9 cellular contexts compared by ENCODE assay signal in genomic region chr17:1229891-1230571, GRCh38. TPM values are rescaled to one million over a fixed set of nuclear protein-coding genes. Genes with fewer than 3 reads are reported as not detected.
A peak's percentile ranks its signal among the peaks of the same experiment; 100 is the strongest.
DNase-seq lines count a peak whose midpoint lies in the region; ATAC-seq and TF ChIP-seq lines count a peak whose summit lies in the region.
"Had no signal": no experiment of that assay in that cellular context is flagged by ENCODE, and none has a peak within 500 bp of the region (broad histone marks: within the 10 kb centered on the region; RNA-seq: fewer than 3 reads in every experiment).

No MANE protein-coding gene starts in this region.

- no peaks in the 10 kb centered on the region for H3K9me3 Mint-ChIP-seq in activated naive CD4-positive, alpha-beta T cell treated with anti-CD3 and anti-CD28 coated beads, Interleukin-2, amount 10 ng/mL, durations not matched to agents 7 days and 5 days
- H3K9me3 Mint-ChIP-seq in activated T-cell treated with anti-CD3 and anti-CD28 coated beads, Interleukin-2, amount 50 U/mL, for 4 hours, result no peaks in the 10 kb centered on the region

- DNase-seq in activated naive CD4-positive, alpha-beta T cell treated with anti-CD3 and anti-CD28 coated beads, Interleukin-2, amount 10 ng/mL, durations not matched to agents 7 days and 5 days, result no peak
- DNase-seq in activated naive CD4-positive, alpha-beta T cell treated with anti-CD3 and anti-CD28 coated beads, Interleukin-2, amount 50 U/mL, for 16 hours, result no peak
- DNase-seq in activated T-cell treated with anti-CD3 and anti-CD28 coated beads, Interleukin-2, amount 50 U/mL, for 4 hours, result no peak
- DNase-seq in mesenchymal stem cell, result no peak
- peak; percentile 28 for DNase-seq in transverse colon
- DNase-seq in GM19238 (ENCODE audit: insufficient read length, low spot score), result no peak
- DNase-seq: kidney glomerular epithelial cell had no signal

- 51% methylated on average over 54 of the region's 59 CpGs for WGBS in mesenchymal stem cell
- WGBS in transverse colon (ENCODE audit: low coverage in 1 of 2), 2 donors, result 14% methylated on average over 52 of the region's 59 CpGs; no CpG with 5 or more reads in 1 of the 2 donors

- no peak for TF ChIP-seq EP300 in transverse colon (IDR thresholded peaks at IDR 0.05; ENCODE audit: low read depth)

- H3K4ac ChIP-seq in mesenchymal stem cell (ENCODE audit: low read depth in 1 of 2, low read length in 2 of 2), result no peak overlapping the region

- H3K23ac ChIP-seq in mesenchymal stem cell (ENCODE audit: low read length in 2 of 2), result no peak overlapping the region

- peak overlapping the region; percentile 92 for H3K4me2 ChIP-seq in mesenchymal stem cell (ENCODE audit: low read length, poor library complexity, severe bottlenecking)

- H3K9me3 ChIP-seq in mesenchymal stem cell (ENCODE audit: control insufficient read depth, low read length), result no peaks in the 10 kb centered on the region
- no peaks in the 10 kb centered on the region for H3K9me3 ChIP-seq in transverse colon

- no peak overlapping the region for H3K27ac Mint-ChIP-seq in activated naive CD4-positive, alpha-beta T cell treated with anti-CD3 and anti-CD28 coated beads, Interleukin-2, amount 10 ng/mL, durations not matched to agents 7 days and 5 days

- no peaks in the 10 kb centered on the region for H3K79me1 ChIP-seq in mesenchymal stem cell (replicated peaks; ENCODE audit: low read length, poor library complexity, severe bottlenecking)

- no peak overlapping the region for H4K8ac ChIP-seq in mesenchymal stem cell (ENCODE audit: low read length)

- H3K27me3 ChIP-seq in mesenchymal stem cell (ENCODE audit: control insufficient read depth in 1 of 2, insufficient read depth in 1 of 2, low read length in 2 of 2), result peaks cover 40 to 52% of the 10 kb centered on the region in 2 experiments
- H3K27me3 ChIP-seq in transverse colon, result peaks cover 28% of the 10 kb centered on the region

- no peak overlapping the region for H4K91ac ChIP-seq in mesenchymal stem cell (ENCODE audit: low read length)

- H3K14ac ChIP-seq in mesenchymal stem cell (ENCODE audit: low read length in 2 of 2), result no peak overlapping the region

- H2BK5ac ChIP-seq in mesenchymal stem cell (ENCODE audit: low read depth, low read length, poor library complexity, severe bottlenecking), result no peak overlapping the region

- peak overlapping the region in 1 of 2 experiments; percentile 71 for H3K4me3 ChIP-seq in mesenchymal stem cell (ENCODE audit: insufficient read depth in 1 of 2, low read depth in 1 of 2, low read length in 2 of 2)
- peak overlapping the region; percentile 51 to 80 (median 69) for H3K4me3 ChIP-seq in transverse colon

- intact Hi-C loops in transverse colon (cut with DNase I; ENCODE audit: low total_unique reads), result no loop called here

- H2AFZ ChIP-seq in mesenchymal stem cell (ENCODE audit: low read depth, low read length), result no peak overlapping the region

- H2AK5ac ChIP-seq in mesenchymal stem cell (ENCODE audit: low read length, severe bottlenecking), result no peak overlapping the region

- peak overlapping the region; percentile 80 for H3K4me3 Mint-ChIP-seq in activated naive CD4-positive, alpha-beta T cell treated with anti-CD3 and anti-CD28 coated beads, Interleukin-2, amount 10 ng/mL, durations not matched to agents 7 days and 5 days
- peak overlapping the region; percentile 84 for H3K4me3 Mint-ChIP-seq in activated T-cell treated with anti-CD3 and anti-CD28 coated beads, Interleukin-2, amount 50 U/mL, for 4 hours

- H3K27ac ChIP-seq in mesenchymal stem cell (ENCODE audit: low read length, poor library complexity, severe bottlenecking) (no peak overlapping the region), transverse colon (peak overlapping the region; percentile 75 to 90 (median 85))

- H3K27me3 Mint-ChIP-seq in activated naive CD4-positive, alpha-beta T cell treated with anti-CD3 and anti-CD28 coated beads, Interleukin-2, amount 10 ng/mL, durations not matched to agents 7 days and 5 days, result peaks cover 80% of the 10 kb centered on the region
- H3K27me3 Mint-ChIP-seq in activated T-cell treated with anti-CD3 and anti-CD28 coated beads, Interleukin-2, amount 50 U/mL, for 4 hours (ENCODE audit: low read depth), result peaks cover 58% of the 10 kb centered on the region

- H3K36me3 Mint-ChIP-seq in activated naive CD4-positive, alpha-beta T cell treated with anti-CD3 and anti-CD28 coated beads, Interleukin-2, amount 10 ng/mL, durations not matched to agents 7 days and 5 days, result peaks cover 5% of the 10 kb centered on the region
- H3K36me3 Mint-ChIP-seq in activated T-cell treated with anti-CD3 and anti-CD28 coated beads, Interleukin-2, amount 50 U/mL, for 4 hours (ENCODE audit: insufficient read depth), result no peaks in the 10 kb centered on the region

- no peak overlapping the region for H2BK120ac ChIP-seq in mesenchymal stem cell (ENCODE audit: low read depth, low read length)

- in situ Hi-C loops in transverse colon (cut with MboI; ENCODE audit: low pct_ligation_motif_present in 1 of 4, low pct_unique_long_range_greater_than_20kb in 1 of 4, low sequenced_read_pairs in 3 of 4), result no loop called here

- no peak for ATAC-seq in activated T-cell treated with anti-CD3 and anti-CD28 coated beads, Interleukin-2, amount 50 U/mL, for 4 hours
- ATAC-seq in HG02870 (IDR thresholded peaks at IDR 0.05; ENCODE audit: unreplicated experiment) (no peak), HG02588 (IDR thresholded peaks at IDR 0.05; ENCODE audit: unreplicated experiment) (no peak)

- no peak overlapping the region for H2BK15ac ChIP-seq in mesenchymal stem cell (ENCODE audit: low read depth, poor library complexity, severe bottlenecking)

- CTCF ChIA-PET in activated naive CD4-positive, alpha-beta T cell treated with anti-CD3 and anti-CD28 coated beads, Interleukin-2, amount 10 ng/mL, durations not matched to agents 7 days and 5 days (lab: Charles Lee), result interaction anchor here (0.6 to 1.0 kb wide), 2 partner anchors 103 to 921 kb away, joined by 3 to 4 read pairs; no protein-coding TSS in a partner anchor

- TF ChIP-seq CTCF in transverse colon (IDR thresholded peaks at IDR 0.05), result no peak

- H2BK12ac ChIP-seq in mesenchymal stem cell (ENCODE audit: low read length in 2 of 2), result no peak overlapping the region

- peaks cover 21% of the 10 kb centered on the region for H3K4me1 Mint-ChIP-seq in activated naive CD4-positive, alpha-beta T cell treated with anti-CD3 and anti-CD28 coated beads, Interleukin-2, amount 10 ng/mL, durations not matched to agents 7 days and 5 days
- H3K4me1 Mint-ChIP-seq in activated T-cell treated with anti-CD3 and anti-CD28 coated beads, Interleukin-2, amount 50 U/mL, for 4 hours (ENCODE audit: low read depth), result peaks cover 17% of the 10 kb centered on the region

- H3K36me3 ChIP-seq in mesenchymal stem cell (ENCODE audit: control insufficient read depth in 1 of 2, insufficient read depth in 2 of 2, low read depth in 1 of 2, low read length in 2 of 2) (no peaks in the 10 kb centered on the region), transverse colon (no peaks in the 10 kb centered on the region)

- no peak overlapping the region for H3K18ac ChIP-seq in mesenchymal stem cell (ENCODE audit: low read depth in 1 of 2, low read length in 2 of 2)

- no peak for TF ChIP-seq POLR2A in transverse colon (IDR thresholded peaks at IDR 0.05)

- peak overlapping the region; percentile 78 for H3K9ac ChIP-seq in mesenchymal stem cell (ENCODE audit: low read length)

- H3K4me1 ChIP-seq in mesenchymal stem cell (ENCODE audit: control insufficient read depth, insufficient read depth, low read depth, low read length) (peaks cover 22% of the 10 kb centered on the region), transverse colon (peaks cover 3 to 35% (median 19%) of the 10 kb centered on the region in 4 donors)

RNA-seq across cellular contexts. Expression of gene BHLHA9, which starts 40.2 kb away (rescaled TPM):
- total RNA-seq in activated T-cell treated with anti-CD3 and anti-CD28 coated beads, Interleukin-2, amount 50 U/mL, for 4 hours, result not detected
- polyA plus RNA-seq in mesenchymal stem cell (2013, experiment 1 of 2), result not detected
- not detected for polyA plus RNA-seq in mesenchymal stem cell (2013, experiment 2 of 2)
- total RNA-seq in transverse colon, result not detected

RNA-seq across cellular contexts. Expression of gene TRARG1, which starts 49.4 kb away (rescaled TPM):
- total RNA-seq in activated T-cell treated with anti-CD3 and anti-CD28 coated beads, Interleukin-2, amount 50 U/mL, for 4 hours, result not detected
- polyA plus RNA-seq in mesenchymal stem cell (2013, experiment 1 of 2), result not detected
- polyA plus RNA-seq in mesenchymal stem cell (2013, experiment 2 of 2), result not detected
- total RNA-seq in transverse colon, result 1 to 10 TPM in 2 of 4 donors, under 1 TPM in 1, not detected in 1; 0.27 to 2.2 (median 1.9) TPM

RNA-seq across cellular contexts. Expression of gene ABR, which starts 50.2 kb away (rescaled TPM):
- total RNA-seq in activated T-cell treated with anti-CD3 and anti-CD28 coated beads, Interleukin-2, amount 50 U/mL, for 4 hours, result 10 to 100 TPM; 41.0 to 44.7 (median 43.3) TPM
- 57.4 TPM for polyA plus RNA-seq in mesenchymal stem cell (2013, experiment 1 of 2)
- 56.4 TPM for polyA plus RNA-seq in mesenchymal stem cell (2013, experiment 2 of 2)
- 1,000 to 10,000 TPM in 1 of 4 donors, 100 to 1,000 TPM in 3; 286 to 1,099 (median 522) TPM for total RNA-seq in transverse colon

Comparison
In these comparisons a context has a peak if more than half of its experiments do, and no peak if none do; other contexts are left out.
1. RNA of gene ABR, which starts 50.2 kb away (total RNA-seq): 286 to 1,099 TPM in transverse colon; 41.0 to 44.7 TPM in activated T-cell treated with anti-CD3 and anti-CD28 coated beads, Interleukin-2, amount 50 U/mL, for 4 hours; every median in the first group is over 4 times any median in the second.